Comparison of ENCODE assay signal across 3 cellular contexts in genomic region chr1:231660198-231660597, GRCh38.
"Had no signal": no experiment of that assay in that cellular context is flagged by ENCODE, and none has a peak within 500 bp of the region (broad histone marks: within the 10 kb centered on the region; RNA-seq: fewer than 3 reads in every experiment).

No MANE protein-coding gene starts in this region.

- ATAC-seq: GM12878 had no signal

- DNase-seq: GDM1, GF-D8 had no signal

- H3K4me3 ChIP-seq: GM12878 had no signal
